Comparison of ENCODE assay signal across 8 cellular contexts in genomic region chr4:112230879-112231778, GRCh38. TPM values are rescaled to one million over a fixed set of nuclear protein-coding genes. Genes with fewer than 3 reads are reported as not detected.
DNase-seq lines count a peak whose midpoint lies in the region; ATAC-seq and TF ChIP-seq lines count a peak whose summit lies in the region.

No MANE protein-coding gene starts in this region.

- H4K8ac ChIP-seq in mesendoderm (ENCODE audit: low read depth, low read length): no peak overlapping the region

- no peak overlapping the region for H2BK15ac ChIP-seq in mesendoderm (replicated peaks; ENCODE audit: low read depth)

- H3K4me3 ChIP-seq in HUES48 (ENCODE audit: low read depth, low read length) (peak overlapping the region; percentile 85), NT2/D1 (ENCODE audit: insufficient read length, low read depth) (peak overlapping the region; percentile 96), endodermal cell (ENCODE audit: low read length) (peak overlapping the region; percentile 94), mesendoderm (ENCODE audit: low read length) (peak overlapping the region; percentile 87)

- H3K9ac ChIP-seq in HUES48 (ENCODE audit: low read depth, low read length): peak overlapping the region; percentile 99
- peak overlapping the region; percentile 95 for H3K9ac ChIP-seq in NT2/D1 (ENCODE audit: insufficient read length, low read depth)
- peak overlapping the region; percentile 91 for H3K9ac ChIP-seq in endodermal cell (ENCODE audit: extremely low read depth, low read length, poor library complexity, severe bottlenecking)
- H3K9ac ChIP-seq in mesendoderm (ENCODE audit: low read length): peak overlapping the region; percentile 91

- no peaks in the 10 kb centered on the region for H3K27me3 Mint-ChIP-seq in endodermal cell (ENCODE audit: insufficient read depth)

- H3K27ac ChIP-seq in HUES48 (ENCODE audit: low read depth, low read length) (peak overlapping the region; percentile 98), endodermal cell (ENCODE audit: low read depth, low read length) (peak overlapping the region; percentile 98), mesendoderm (ENCODE audit: low read depth, low read length) (peak overlapping the region; percentile 98)

- no peak overlapping the region for H2BK120ac ChIP-seq in mesendoderm (ENCODE audit: low read depth, low read length)

- TF ChIP-seq CTCF in endodermal cell (conservative IDR thresholded peaks at IDR 0.05): no peak

- H3K36me3 Mint-ChIP-seq in endodermal cell (ENCODE audit: low read depth): no peaks in the 10 kb centered on the region

- H3K79me1 ChIP-seq in mesendoderm (ENCODE audit: low read length): peaks cover 4% of the 10 kb centered on the region

- H3K9me3 Mint-ChIP-seq in endodermal cell: no peaks in the 10 kb centered on the region

- peak overlapping the region; percentile 95 for H3K4me2 ChIP-seq in mesendoderm (ENCODE audit: low read length)

- H3K27me3 ChIP-seq in HUES48 (ENCODE audit: control insufficient read depth, insufficient read depth, low read length): no peaks in the 10 kb centered on the region
- H3K27me3 ChIP-seq in NT2/D1 (ENCODE audit: insufficient read depth, insufficient read length): no peaks in the 10 kb centered on the region
- H3K27me3 ChIP-seq in endodermal cell (ENCODE audit: control insufficient read depth, insufficient read depth, low read length, poor library complexity, severe bottlenecking): no peaks in the 10 kb centered on the region
- H3K27me3 ChIP-seq in mesendoderm (ENCODE audit: insufficient read depth, low read length, poor library complexity): no peaks in the 10 kb centered on the region

- H3K4ac ChIP-seq in mesendoderm (ENCODE audit: low read depth, low read length): no peak overlapping the region

- H3K4me1 ChIP-seq in HUES48 (ENCODE audit: control insufficient read depth, insufficient read depth, low read length) (peaks cover 9% of the 10 kb centered on the region), NT2/D1 (ENCODE audit: insufficient read depth, insufficient read length) (no peaks in the 10 kb centered on the region), endodermal cell (ENCODE audit: control insufficient read depth, insufficient read depth, low read length) (no peaks in the 10 kb centered on the region), mesendoderm (ENCODE audit: control insufficient read depth, low read depth, low read length) (peaks cover 2% of the 10 kb centered on the region)

- H3K4me1 Mint-ChIP-seq in endodermal cell: peaks cover 16% of the 10 kb centered on the region

- H4K5ac ChIP-seq in mesendoderm (ENCODE audit: low read length): peak overlapping the region; percentile 5

- DNase-seq in COLO668 (lab: John Stamatoyannopoulos, UW; ENCODE audit: unreplicated experiment) (peak; percentile 98), NT2/D1 (ENCODE audit: low read depth, low spot score) (peak; percentile 80), endodermal cell (peak; percentile 99), mesendoderm (peak; percentile 98)
- peak; percentile 92 for DNase-seq in activated CD8-positive, alpha-beta memory T cell treated with anti-CD3 and anti-CD28 coated beads, Interleukin-2, amount 50 U/mL, for 24 hours (ENCODE audit: extremely low read depth)
- peak; percentile 95 for DNase-seq in stimulated activated CD8-positive, alpha-beta memory T cell treated with anti-CD3 and anti-CD28 coated beads, Interleukin-12 subunit alpha, Interleukin-12 subunit beta, amount 100 ng/mL, for 4 hours (ENCODE audit: low read depth)

- peak overlapping the region; percentile 80 for H3K4me3 Mint-ChIP-seq in endodermal cell

- H2AK5ac ChIP-seq in mesendoderm (ENCODE audit: low read length): no peak overlapping the region

- peak; percentile 84 for ATAC-seq in GM21423 (IDR thresholded peaks at IDR 0.05; ENCODE audit: unreplicated experiment)

- WGBS in endodermal cell (ENCODE audit: insufficient coverage in 1 of 2, insufficient read length in 1 of 2), 2 experiments: 1% methylated on average over 25 to 52 of the region's 52 CpGs
- no CpG with 5 or more reads among the region's 52 CpGs for WGBS in mesendoderm (ENCODE audit: extremely low coverage, insufficient coverage, low lambda C conversion rate)

- H3K36me3 ChIP-seq in HUES48 (ENCODE audit: control insufficient read depth, insufficient read depth, low read length) (no peaks in the 10 kb centered on the region), NT2/D1 (ENCODE audit: insufficient read depth, insufficient read length, low read length) (no peaks in the 10 kb centered on the region), endodermal cell (ENCODE audit: control insufficient read depth, insufficient read depth, low read length) (no peaks in the 10 kb centered on the region), mesendoderm (ENCODE audit: control insufficient read depth, insufficient read depth, low read length) (no peaks in the 10 kb centered on the region)

- peak overlapping the region; percentile 98 for H3K27ac Mint-ChIP-seq in endodermal cell

- H3K18ac ChIP-seq in mesendoderm (ENCODE audit: low read length): peak overlapping the region; percentile 51

- H3K79me2 ChIP-seq in mesendoderm (ENCODE audit: control insufficient read depth, insufficient read depth, low read length): peaks cover 15% of the 10 kb centered on the region

- H3K23ac ChIP-seq in mesendoderm (ENCODE audit: low read length): no peak overlapping the region

- H3K56ac ChIP-seq in mesendoderm (ENCODE audit: low read length): peak overlapping the region; percentile 99

- H3K9me3 ChIP-seq in HUES48 (ENCODE audit: control insufficient read depth, insufficient read depth, low read length): no peaks in the 10 kb centered on the region
- H3K9me3 ChIP-seq in NT2/D1 (ENCODE audit: insufficient read depth, low read length): no peaks in the 10 kb centered on the region
- H3K9me3 ChIP-seq in endodermal cell (ENCODE audit: control insufficient read depth, low read length): no peaks in the 10 kb centered on the region

- peak overlapping the region; percentile 86 for H2BK5ac ChIP-seq in mesendoderm (ENCODE audit: low read length)

RNA-seq across cellular contexts. Expression of gene AP1AR, which starts 0.5 kb away (rescaled TPM):
- total RNA-seq in endodermal cell: 10 to 100 TPM; 22.7 to 24.8 TPM
- 22.4 TPM for polyA plus RNA-seq in endodermal cell (2013, experiment 1 of 2)
- 21.7 TPM for polyA plus RNA-seq in endodermal cell (2013, experiment 2 of 2)
- 18.7 TPM for polyA plus RNA-seq in mesendoderm (2013, experiment 1 of 2)
- polyA plus RNA-seq in mesendoderm (2013, experiment 2 of 2): 18.6 TPM

RNA-seq across cellular contexts. Expression of gene TIFA, which starts 54.6 kb away (rescaled TPM):
- total RNA-seq in endodermal cell: 1 to 10 TPM; 4.2 to 6.2 TPM
- 7.9 TPM for polyA plus RNA-seq in endodermal cell (2013, experiment 1 of 2)
- polyA plus RNA-seq in endodermal cell (2013, experiment 2 of 2): 6.5 TPM
- polyA plus RNA-seq in mesendoderm (2013, experiment 1 of 2): 1.6 TPM
- polyA plus RNA-seq in mesendoderm (2013, experiment 2 of 2): 1.7 TPM

Comparison
In these comparisons a context has a peak if more than half of its experiments do, and no peak if none do; other contexts are left out.
1. Peak in every context shown above with its lines: DNase-seq, ATAC-seq, H3K4me3 ChIP-seq and H3K27ac ChIP-seq.